Comparison of ENCODE assay signal across 26 cellular contexts in genomic region chr19:33227870-33228599, GRCh38. TPM values are rescaled to one million over a fixed set of nuclear protein-coding genes. Genes with fewer than 3 reads are reported as not detected.
"Had no signal": no experiment of that assay in that cellular context is flagged by ENCODE, and none has a peak within 500 bp of the region (broad histone marks: within the 10 kb centered on the region; RNA-seq: fewer than 3 reads in every experiment).

No MANE protein-coding gene starts in this region.

- H3K4me3 ChIP-seq: esophagus squamous epithelium, lung, mucosa of descending colon, pancreas, uterus had no signal

- H3K9me3 ChIP-seq: pancreas had no signal

- H3K36me3 ChIP-seq: esophagus squamous epithelium, heart right ventricle, neutrophil, pancreas, transverse colon, upper lobe of right lung, uterus had no signal

- H3K27ac ChIP-seq: coronary artery, esophagus squamous epithelium, heart right ventricle, neutrophil, pancreas, transverse colon, upper lobe of right lung, uterus had no signal

- FAIRE-seq: pancreas had no signal

- H3K4me1 ChIP-seq: pancreas, upper lobe of right lung had no signal

- DNase-seq: dermis blood vessel endothelial cell; effector memory CD4-positive, alpha-beta T cell; erythroblast; esophagus squamous epithelium; foreskin melanocyte; glutamatergic neuron; hippocampal formation; immature natural killer cell; islet precursor cell; mucosa of descending colon; naive B cell; stimulated activated CD4-positive, alpha-beta T cell treated with anti-CD3 and anti-CD28 coated beads, Interleukin-2, amount 100 ng/mL, for 24 hours; stimulated activated CD4-positive, alpha-beta T cell treated with anti-CD3 and anti-CD28 coated beads, Interleukin-4, amount 100 ng/mL, for 24 hours; stimulated activated naive CD8-positive, alpha-beta T cell treated with anti-CD3 and anti-CD28 coated beads, Interleukin-15, Interleukin-2, amounts not matched to agents 100 U/mL and 50 U/mL, for 24 hours; transverse colon; uterus had no signal

RNA-seq across cellular contexts. Expression of gene SLC7A10, which starts 2.4 kb away (rescaled TPM):
- total RNA-seq: esophagus squamous epithelium; left lobe of liver; liver; mucosa of descending colon; natural killer cell treated with Interleukin-12 subunit alpha and Interleukin-12 subunit beta and Interleukin-15 and Interleukin-18, amount 100 ng/mL, for 72 hours; posterior vena cava; uterus had no signal

RNA-seq across cellular contexts. Expression of gene LRP3, which starts 33.9 kb away (rescaled TPM):
- total RNA-seq: natural killer cell treated with Interleukin-12 subunit alpha and Interleukin-12 subunit beta and Interleukin-15 and Interleukin-18, amount 100 ng/mL, for 72 hours had no signal
